Comparison of ENCODE assay signal across 23 cellular contexts in the genomic region with DNA sequence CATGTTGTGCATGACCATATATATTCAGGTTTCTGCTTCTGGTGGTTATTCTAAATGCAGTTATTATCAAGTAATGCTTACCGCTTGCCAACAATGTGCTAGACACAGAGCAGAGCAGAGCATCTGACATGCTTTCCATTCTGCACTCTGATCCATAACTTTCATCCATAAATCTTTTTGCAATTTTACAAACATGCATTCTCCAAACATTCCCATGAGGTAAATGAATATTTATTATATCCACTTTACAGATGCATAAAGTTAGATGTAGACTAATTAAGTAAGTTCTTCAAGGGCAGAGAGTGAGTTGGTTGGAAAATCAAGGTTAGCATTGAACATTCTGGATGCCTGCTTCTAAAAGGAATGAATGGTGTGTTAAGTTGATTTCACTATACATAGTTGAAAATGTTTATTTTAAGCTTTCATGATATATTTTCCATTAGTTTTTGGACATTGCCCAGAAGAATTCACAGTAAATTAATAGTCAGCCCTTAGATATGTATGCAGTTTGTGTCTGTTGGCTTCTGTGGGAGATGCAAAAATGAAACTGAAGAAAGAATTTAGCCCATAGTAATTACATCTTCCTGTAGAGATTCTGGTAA.
DNase-seq lines count a peak whose midpoint lies in the region; ATAC-seq and TF ChIP-seq lines count a peak whose summit lies in the region.
"Had no signal": no experiment of that assay in that cellular context is flagged by ENCODE, and none has a peak within 500 bp of the region (broad histone marks: within the 10 kb centered on the region; RNA-seq: fewer than 3 reads in every experiment).

No MANE protein-coding gene starts in this region.

- ATAC-seq in activated CD8-positive, alpha-beta memory T cell treated with anti-CD3 and anti-CD28 coated beads, Interleukin-2, amount 10 ng/mL, durations not matched to agents 7 days and 5 days: no peak
- no peak for ATAC-seq in activated naive CD8-positive, alpha-beta T cell treated with anti-CD3 and anti-CD28 coated beads, Interleukin-2, amount 50 U/mL, for 24 hours
- ATAC-seq: GM12878 had no signal

- DNase-seq in OCI-M1 (lab: John Stamatoyannopoulos, UW): peak; percentile 36
- DNase-seq in amniotic epithelial cell (ENCODE audit: low read depth): peak; percentile 29
- no peak for DNase-seq in mesothelial cell of epicardium (ENCODE audit: low spot score in 2 of 2, unreplicated experiment in 2 of 2)
- no peak for DNase-seq in activated CD8-positive, alpha-beta memory T cell treated with anti-CD3 and anti-CD28 coated beads, Interleukin-2, amount 10 ng/mL, durations not matched to agents 7 days and 5 days
- no peak for DNase-seq in activated T-cell treated with anti-CD3 and anti-CD28 coated beads for 4 hours
- no peak for DNase-seq in activated naive CD8-positive, alpha-beta T cell treated with anti-CD3 and anti-CD28 coated beads, Interleukin-2, amount 50 U/mL, for 24 hours
- DNase-seq: 8988T; ACHN; BE2C; C1 segment of cervical spinal cord; CD4-positive, alpha-beta memory T cell; CD4-positive, CD25-positive, alpha-beta regulatory T cell; CD8-positive, alpha-beta memory T cell; COR-L47; DMS 273 treated with DMSO at 0.1 percent for 48 hours; DMS153; DMS53; DMS79; DND-41; EL; GDM1 had no signal

- H3K27ac Mint-ChIP-seq in mesothelial cell of epicardium: peak overlapping the region; percentile 82
- no peak overlapping the region for H3K27ac Mint-ChIP-seq in activated CD8-positive, alpha-beta memory T cell treated with anti-CD3 and anti-CD28 coated beads, Interleukin-2, amount 10 ng/mL, durations not matched to agents 7 days and 5 days
- H3K27ac Mint-ChIP-seq in activated naive CD8-positive, alpha-beta T cell treated with anti-CD3 and anti-CD28 coated beads, Interleukin-2, amount 50 U/mL, for 24 hours: no peak overlapping the region
- H3K27ac Mint-ChIP-seq: CD14-positive monocyte; CD4-positive, alpha-beta memory T cell; CD4-positive, CD25-positive, alpha-beta regulatory T cell; CD8-positive, alpha-beta memory T cell had no signal

- CTCF ChIA-PET in activated CD8-positive, alpha-beta memory T cell treated with anti-CD3 and anti-CD28 coated beads, Interleukin-2, amount 10 ng/mL, durations not matched to agents 7 days and 5 days (lab: Charles Lee): no interaction called here

- H3K36me3 Mint-ChIP-seq in mesothelial cell of epicardium: no peaks in the 10 kb centered on the region
- no peaks in the 10 kb centered on the region for H3K36me3 Mint-ChIP-seq in activated CD8-positive, alpha-beta memory T cell treated with anti-CD3 and anti-CD28 coated beads, Interleukin-2, amount 10 ng/mL, durations not matched to agents 7 days and 5 days
- no peaks in the 10 kb centered on the region for H3K36me3 Mint-ChIP-seq in activated naive CD8-positive, alpha-beta T cell treated with anti-CD3 and anti-CD28 coated beads, Interleukin-2, amount 50 U/mL, for 24 hours (ENCODE audit: low read depth)
- H3K36me3 Mint-ChIP-seq: CD14-positive monocyte; CD4-positive, alpha-beta memory T cell; CD4-positive, CD25-positive, alpha-beta regulatory T cell; CD8-positive, alpha-beta memory T cell had no signal

- H3K9me3 Mint-ChIP-seq in mesothelial cell of epicardium: peaks cover 8% of the 10 kb centered on the region
- no peaks in the 10 kb centered on the region for H3K9me3 Mint-ChIP-seq in activated CD8-positive, alpha-beta memory T cell treated with anti-CD3 and anti-CD28 coated beads, Interleukin-2, amount 10 ng/mL, durations not matched to agents 7 days and 5 days (ENCODE audit: low read depth)
- H3K9me3 Mint-ChIP-seq in activated naive CD8-positive, alpha-beta T cell treated with anti-CD3 and anti-CD28 coated beads, Interleukin-2, amount 50 U/mL, for 24 hours: peaks cover 13% of the 10 kb centered on the region

- no peak for TF ChIP-seq CTCF in mesothelial cell of epicardium (IDR thresholded peaks at IDR 0.05; ENCODE audit: unreplicated experiment)

- peaks cover 18% of the 10 kb centered on the region for H3K4me1 Mint-ChIP-seq in mesothelial cell of epicardium
- no peaks in the 10 kb centered on the region for H3K4me1 Mint-ChIP-seq in activated CD8-positive, alpha-beta memory T cell treated with anti-CD3 and anti-CD28 coated beads, Interleukin-2, amount 10 ng/mL, durations not matched to agents 7 days and 5 days
- H3K4me1 Mint-ChIP-seq in activated naive CD8-positive, alpha-beta T cell treated with anti-CD3 and anti-CD28 coated beads, Interleukin-2, amount 50 U/mL, for 24 hours: no peaks in the 10 kb centered on the region
- H3K4me1 Mint-ChIP-seq: CD14-positive monocyte; CD4-positive, alpha-beta memory T cell; CD4-positive, CD25-positive, alpha-beta regulatory T cell; CD8-positive, alpha-beta memory T cell had no signal

- no peaks in the 10 kb centered on the region for H3K27me3 Mint-ChIP-seq in mesothelial cell of epicardium (ENCODE audit: low read depth)
- H3K27me3 Mint-ChIP-seq in activated CD8-positive, alpha-beta memory T cell treated with anti-CD3 and anti-CD28 coated beads, Interleukin-2, amount 10 ng/mL, durations not matched to agents 7 days and 5 days: no peaks in the 10 kb centered on the region
- no peaks in the 10 kb centered on the region for H3K27me3 Mint-ChIP-seq in activated naive CD8-positive, alpha-beta T cell treated with anti-CD3 and anti-CD28 coated beads, Interleukin-2, amount 50 U/mL, for 24 hours
- H3K27me3 Mint-ChIP-seq: CD4-positive, alpha-beta memory T cell; CD4-positive, CD25-positive, alpha-beta regulatory T cell; CD8-positive, alpha-beta memory T cell had no signal

- no peak overlapping the region for H3K4me3 Mint-ChIP-seq in mesothelial cell of epicardium
- no peak overlapping the region for H3K4me3 Mint-ChIP-seq in activated CD8-positive, alpha-beta memory T cell treated with anti-CD3 and anti-CD28 coated beads, Interleukin-2, amount 10 ng/mL, durations not matched to agents 7 days and 5 days
- H3K4me3 Mint-ChIP-seq in activated naive CD8-positive, alpha-beta T cell treated with anti-CD3 and anti-CD28 coated beads, Interleukin-2, amount 50 U/mL, for 24 hours: no peak overlapping the region
- H3K4me3 Mint-ChIP-seq: CD14-positive monocyte; CD4-positive, alpha-beta memory T cell; CD4-positive, CD25-positive, alpha-beta regulatory T cell; CD8-positive, alpha-beta memory T cell had no signal

Comparison
In these comparisons a context has a peak if more than half of its experiments do, and no peak if none do; other contexts are left out.
1. DNase-seq: peak in OCI-M1 (single experiment) and amniotic epithelial cell (single experiment); none in mesothelial cell of epicardium (0 of 2), activated CD8-positive, alpha-beta memory T cell treated with anti-CD3 and anti-CD28 coated beads, Interleukin-2, amount 10 ng/mL, durations not matched to agents 7 days and 5 days (single experiment), activated T-cell treated with anti-CD3 and anti-CD28 coated beads for 4 hours (single experiment) and activated naive CD8-positive, alpha-beta T cell treated with anti-CD3 and anti-CD28 coated beads, Interleukin-2, amount 50 U/mL, for 24 hours (single experiment).